Comparison of ENCODE assay signal across 3 cellular contexts in the genomic region with DNA sequence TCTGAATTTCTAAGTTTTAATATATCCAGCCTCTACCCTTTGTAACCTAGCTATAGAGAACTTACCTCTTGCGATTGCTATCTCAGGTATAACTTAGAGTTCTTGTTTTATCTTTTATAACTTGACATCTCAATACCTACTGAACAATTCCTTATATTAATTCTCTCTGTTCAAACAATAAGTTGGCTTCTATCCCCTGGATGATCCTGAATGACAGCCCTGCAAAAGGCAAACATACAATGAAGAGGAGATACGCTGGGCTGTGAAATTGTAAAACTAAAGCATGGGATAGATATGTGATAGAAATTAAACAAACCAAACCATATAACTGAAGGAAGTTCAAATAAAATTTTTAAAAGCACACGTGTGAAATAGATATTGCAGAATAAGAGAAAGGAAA.
"Had no signal": no experiment of that assay in that cellular context is flagged by ENCODE, and none has a peak within 500 bp of the region (broad histone marks: within the 10 kb centered on the region; RNA-seq: fewer than 3 reads in every experiment).

No MANE protein-coding gene starts in this region.

- H3K4me3 ChIP-seq: GM12878 had no signal

- DNase-seq: GDM1, GF-D8 had no signal
